Comparison of ENCODE assay signal across 10 cellular contexts in genomic region chr14:76908834-76909233, GRCh38.
A peak's percentile ranks its signal among the peaks of the same experiment; 100 is the strongest.
DNase-seq lines count a peak whose midpoint lies in the region; ATAC-seq and TF ChIP-seq lines count a peak whose summit lies in the region.
"Had no signal": no experiment of that assay in that cellular context is flagged by ENCODE, and none has a peak within 500 bp of the region (broad histone marks: within the 10 kb centered on the region; RNA-seq: fewer than 3 reads in every experiment).

No MANE protein-coding gene starts in this region.

- H3K4me1 Mint-ChIP-seq in effector memory CD8-positive, alpha-beta T cell (ENCODE audit: low read depth in 2 of 2): peaks cover 25 to 28% of the 10 kb centered on the region in 2 donors

- H3K4me3 ChIP-seq in Panc1 (ENCODE audit: low read depth in 2 of 2, low read length in 2 of 2): no peak overlapping the region

- DNase-seq in Ammon's horn (ENCODE audit: low spot score): peak; percentile 63
- DNase-seq in Panc1 (ENCODE audit: low read depth, low spot score): no peak
- peak; percentile 38 to 41 (median 41) for DNase-seq in effector memory CD8-positive, alpha-beta T cell
- no peak for DNase-seq in NCI-H1048 (lab: John Stamatoyannopoulos, UW)
- DNase-seq: dermis blood vessel endothelial cell, NCI-H2029 had no signal

- H3K4me3 Mint-ChIP-seq in effector memory CD8-positive, alpha-beta T cell: peak overlapping the region; percentile 20 to 36

- peak overlapping the region; percentile 41 to 44 for H3K27ac Mint-ChIP-seq in effector memory CD8-positive, alpha-beta T cell

- no peaks in the 10 kb centered on the region for H3K27me3 ChIP-seq in Panc1 (ENCODE audit: control insufficient read depth, insufficient read depth, low read length)

- ATAC-seq in GM18907 (IDR thresholded peaks at IDR 0.05; ENCODE audit: unreplicated experiment) (peak; percentile 44), Panc1 (no peak), GM19395 (IDR thresholded peaks at IDR 0.05; ENCODE audit: unreplicated experiment) (no peak), HG03108 (IDR thresholded peaks at IDR 0.05; ENCODE audit: unreplicated experiment) (no peak), GM18870 (IDR thresholded peaks at IDR 0.05; ENCODE audit: unreplicated experiment) (no peak)
- peak; percentile 87 for ATAC-seq in effector memory CD8-positive, alpha-beta T cell (replicated peaks)

- H3K9me3 Mint-ChIP-seq in effector memory CD8-positive, alpha-beta T cell: no peaks in the 10 kb centered on the region

- no peaks in the 10 kb centered on the region for H3K36me3 Mint-ChIP-seq in effector memory CD8-positive, alpha-beta T cell (ENCODE audit: insufficient read depth)

- CTCF ChIA-PET in Panc1 (lab: Charles Lee): no interaction called here

- H3K4me1 ChIP-seq in Panc1 (ENCODE audit: control insufficient read depth, insufficient read depth, low read length): peaks cover 33% of the 10 kb centered on the region

- H3K27me3 Mint-ChIP-seq in effector memory CD8-positive, alpha-beta T cell: no peaks in the 10 kb centered on the region

- POLR2A ChIA-PET in Panc1 (lab: Charles Lee): no interaction called here

- in situ Hi-C loops in Panc1 (cut with HindIII; ENCODE audit: low pct_unique_long_range_greater_than_20kb, low sequenced_read_pairs): no loop called here

- BruUV-seq in Panc1 (replicated peaks; lab: Mats Ljungman, UMichigan): no TSS peak

- intact Hi-C loops in Panc1 (cut with micrococcal nuclease; ENCODE audit: unreplicated experiment): no loop called here

- no peaks in the 10 kb centered on the region for H3K9me3 ChIP-seq in Panc1 (ENCODE audit: control insufficient read depth, insufficient read depth, low read depth, low read length)

- peak overlapping the region; percentile 44; the same call in 1 of the 2 replicates for H3K27ac ChIP-seq in Panc1 (ENCODE audit: low read length)

- TF ChIP-seq CTCF in Panc1 (IDR thresholded peaks at IDR 0.05): no peak

- H3K36me3 ChIP-seq in Panc1 (ENCODE audit: control insufficient read depth, insufficient read depth, low read length): no peaks in the 10 kb centered on the region

Comparison
In these comparisons a context has a peak if more than half of its experiments do, and no peak if none do; other contexts are left out.
1. DNase-seq: peak in Ammon's horn (single experiment) and effector memory CD8-positive, alpha-beta T cell (3 of 3); none in Panc1 (single experiment) and NCI-H1048 (single experiment).
2. ATAC-seq: peak in GM18907 (single experiment) and effector memory CD8-positive, alpha-beta T cell (single experiment); none in Panc1 (single experiment), GM19395 (single experiment), HG03108 (single experiment) and GM18870 (single experiment).